In the genomic region with DNA sequence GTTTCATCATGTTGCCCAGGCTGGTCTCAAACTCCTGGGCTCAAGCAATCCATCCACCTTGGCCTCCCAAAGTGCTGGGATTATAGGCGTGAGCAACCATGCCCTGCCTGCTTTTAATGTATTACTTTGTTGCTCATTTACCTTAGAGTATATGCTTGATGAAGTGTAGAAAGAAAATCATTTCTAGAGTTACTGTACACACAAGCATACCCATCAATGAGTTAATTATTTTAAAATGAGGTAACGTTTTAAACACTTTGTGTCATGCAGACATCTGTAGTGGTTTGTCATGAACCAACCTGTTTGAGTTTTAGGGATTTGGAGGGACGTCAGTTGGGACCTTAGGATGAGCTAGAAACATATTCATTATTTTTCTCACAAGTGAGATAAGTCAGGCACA, we compare ENCODE assay signal across 21 cellular contexts.
DNase-seq lines count a peak whose midpoint lies in the region; ATAC-seq, FAIRE-seq and TF ChIP-seq lines count a peak whose summit lies in the region.
"Had no signal": no experiment of that assay in that cellular context is flagged by ENCODE, and none has a peak within 500 bp of the region (broad histone marks: within the 10 kb centered on the region; RNA-seq: fewer than 3 reads in every experiment).

No MANE protein-coding gene starts in this region.

- no peak overlapping the region for H3K4me3 ChIP-seq in epithelial cell of proximal tubule (ENCODE audit: low read depth, low read length)
- H3K4me3 ChIP-seq: BLaER1 treated with 17β-estradiol and CSF1 and Interleukin-3, amounts not matched to agents 10 nM and 100 nM had no signal

- no peak for FAIRE-seq in GM12892 (lab: Jason Lieb, UNC)
- FAIRE-seq: D721Med, G401.6, GM12891, GM18507 had no signal

- ATAC-seq in HG03025 (IDR thresholded peaks at IDR 0.05; ENCODE audit: low FRiP score, unreplicated experiment) (no peak), GM21381 (IDR thresholded peaks at IDR 0.05; ENCODE audit: unreplicated experiment) (no peak)
- ATAC-seq: CD8-positive, alpha-beta T cell had no signal

- no peak for TF ChIP-seq CTCF in epithelial cell of proximal tubule (conservative IDR thresholded peaks at IDR 0.05; ENCODE audit: low read depth, low read length)

- no peak for TF ChIP-seq POLR2A in GM12892 (IDR thresholded peaks at IDR 0.05; ENCODE audit: low read depth, low read length)

- DNase-seq in epithelial cell of proximal tubule (ENCODE audit: low read depth) (peak; percentile 52), kidney glomerular epithelial cell (lab: John Stamatoyannopoulos, UW) (peak; percentile 20), left kidney (ENCODE audit: low read depth, low spot score) (peak; percentile 61), renal cortical epithelial cell (ENCODE audit: low read depth) (peak; percentile 90), GM12892 (ENCODE audit: insufficient read length) (no peak), SIG-M5 treated with dmso at 0.1 percent for 504 hours (lab: John Stamatoyannopoulos, UW; ENCODE audit: unreplicated experiment) (no peak)
- DNase-seq: 8988T; AML-193; Caco-2; Calu3; CD4-positive, alpha-beta T cell; CD8-positive, alpha-beta T cell; DMS79 treated with DMSO at 0.1 percent for 48 hours; GF-D8 had no signal

Comparison
In these comparisons a context has a peak if more than half of its experiments do, and no peak if none do; other contexts are left out.
1. DNase-seq: peak in epithelial cell of proximal tubule (single experiment), kidney glomerular epithelial cell (single experiment), left kidney (single experiment) and renal cortical epithelial cell (single experiment); none in GM12892 (single experiment) and SIG-M5 treated with dmso at 0.1 percent for 504 hours (single experiment).